ENCODE assay signal across 12 cellular contexts in genomic region chr1:25018878-25019277, GRCh38.
DNase-seq lines count a peak whose midpoint lies in the region; ATAC-seq and TF ChIP-seq lines count a peak whose summit lies in the region.
"Had no signal": no experiment of that assay in that cellular context is flagged by ENCODE, and none has a peak within 500 bp of the region (broad histone marks: within the 10 kb centered on the region; RNA-seq: fewer than 3 reads in every experiment).

No MANE protein-coding gene starts in this region.

- no peak for TF ChIP-seq EP300 in upper lobe of left lung (IDR thresholded peaks at IDR 0.05)

- no peaks in the 10 kb centered on the region for H3K36me3 Mint-ChIP-seq in activated T-cell treated with anti-CD3 and anti-CD28 coated beads, Interleukin-2, amount 50 U/mL, for 24 hours (ENCODE audit: low read depth)
- H3K36me3 Mint-ChIP-seq in IgD-negative memory B cell, result no peaks in the 10 kb centered on the region
- no peaks in the 10 kb centered on the region for H3K36me3 Mint-ChIP-seq in activated T-helper 17 cell treated with anti-CD3 and anti-CD28 coated beads, Interleukin-2, amount 50 U/mL, for 72 hours (ENCODE audit: low read depth)
- H3K36me3 Mint-ChIP-seq in nephron progenitor cell (ENCODE audit: low read depth), result no peaks in the 10 kb centered on the region

- no peak overlapping the region for H3K27ac ChIP-seq in upper lobe of left lung
- H3K27ac ChIP-seq: colonic mucosa had no signal

- no peak overlapping the region for H3K4me3 ChIP-seq in upper lobe of left lung
- H3K4me3 ChIP-seq: colonic mucosa had no signal

- peaks cover 71% of the 10 kb centered on the region for H3K4me1 Mint-ChIP-seq in activated T-cell treated with anti-CD3 and anti-CD28 coated beads, Interleukin-2, amount 50 U/mL, for 24 hours (ENCODE audit: low read depth)
- H3K4me1 Mint-ChIP-seq in IgD-negative memory B cell (peaks cover 31 to 34% (median 33%) of the 10 kb centered on the region in 3 donors), nephron progenitor cell (peaks cover 42% of the 10 kb centered on the region)
- H3K4me1 Mint-ChIP-seq in activated T-helper 17 cell treated with anti-CD3 and anti-CD28 coated beads, Interleukin-2, amount 50 U/mL, for 72 hours, result peaks cover 55% of the 10 kb centered on the region

- H3K27ac Mint-ChIP-seq in activated T-cell treated with anti-CD3 and anti-CD28 coated beads, Interleukin-2, amount 50 U/mL, for 24 hours, result peak overlapping the region; percentile 93
- H3K27ac Mint-ChIP-seq in IgD-negative memory B cell (peak overlapping the region; percentile 60 to 97 (median 60)), nephron progenitor cell (peak overlapping the region; percentile 83)
- peak overlapping the region; percentile 93 for H3K27ac Mint-ChIP-seq in activated T-helper 17 cell treated with anti-CD3 and anti-CD28 coated beads, Interleukin-2, amount 50 U/mL, for 72 hours

- H3K27me3 Mint-ChIP-seq in activated T-cell treated with anti-CD3 and anti-CD28 coated beads, Interleukin-2, amount 50 U/mL, for 24 hours, result no peaks in the 10 kb centered on the region
- no peaks in the 10 kb centered on the region for H3K27me3 Mint-ChIP-seq in IgD-negative memory B cell
- no peaks in the 10 kb centered on the region for H3K27me3 Mint-ChIP-seq in activated T-helper 17 cell treated with anti-CD3 and anti-CD28 coated beads, Interleukin-2, amount 50 U/mL, for 72 hours
- H3K27me3 Mint-ChIP-seq in nephron progenitor cell (ENCODE audit: low read depth, poor library complexity), result peaks cover 5% of the 10 kb centered on the region

- no peak for ATAC-seq in activated T-helper 17 cell treated with anti-CD3 and anti-CD28 coated beads, Interleukin-2, amount 50 U/mL, for 72 hours (replicated peaks)
- no peak for ATAC-seq in upper lobe of left lung (ENCODE audit: low FRiP score in 2 of 2)
- ATAC-seq: activated CD4-positive, CD25-positive, alpha-beta regulatory T cell treated with anti-CD3 and anti-CD28 coated beads, Interleukin-2, amount 50 U/mL, for 24 hours had no signal

- no peak for DNase-seq in activated T-cell treated with anti-CD3 and anti-CD28 coated beads, Interleukin-2, amount 50 U/mL, for 24 hours
- no peak for DNase-seq in activated T-cell treated with anti-CD3 and anti-CD28 coated beads, Interleukin-2, amount 50 U/mL, for 48 hours
- DNase-seq in nephron progenitor cell (no peak), upper lobe of left lung (no peak), SK-N-DZ (ENCODE audit: low spot score) (no peak), retina (no peak)
- DNase-seq: colonic mucosa, NCI-H1048 had no signal

- H3K4me3 Mint-ChIP-seq in activated T-cell treated with anti-CD3 and anti-CD28 coated beads, Interleukin-2, amount 50 U/mL, for 24 hours, result no peak overlapping the region
- peak overlapping the region in 3 of 4 donors; percentile 16 to 81 (median 22) for H3K4me3 Mint-ChIP-seq in IgD-negative memory B cell
- H3K4me3 Mint-ChIP-seq in activated T-helper 17 cell treated with anti-CD3 and anti-CD28 coated beads, Interleukin-2, amount 50 U/mL, for 72 hours, result peak overlapping the region; percentile 74
- no peak overlapping the region for H3K4me3 Mint-ChIP-seq in nephron progenitor cell
- H3K4me3 Mint-ChIP-seq: nephron had no signal

- no peaks in the 10 kb centered on the region for H3K9me3 ChIP-seq in upper lobe of left lung
- H3K9me3 ChIP-seq: colonic mucosa had no signal

- WGBS in upper lobe of left lung, 2 donors, result 92 to 93% methylated on average over 6 of the region's 6 CpGs

- TF ChIP-seq CTCF in nephron progenitor cell (IDR thresholded peaks at IDR 0.05) (no peak), upper lobe of left lung (IDR thresholded peaks at IDR 0.05) (no peak)

- H3K36me3 ChIP-seq in upper lobe of left lung, result no peaks in the 10 kb centered on the region
- H3K36me3 ChIP-seq: colonic mucosa had no signal

- TF ChIP-seq POLR2A in upper lobe of left lung (IDR thresholded peaks at IDR 0.05), result no peak

- H3K27me3 ChIP-seq in upper lobe of left lung, result no peaks in the 10 kb centered on the region
- H3K27me3 ChIP-seq: colonic mucosa had no signal

- H3K9me3 Mint-ChIP-seq in activated T-cell treated with anti-CD3 and anti-CD28 coated beads, Interleukin-2, amount 50 U/mL, for 24 hours, result no peaks in the 10 kb centered on the region
- H3K9me3 Mint-ChIP-seq in IgD-negative memory B cell, result no peaks in the 10 kb centered on the region
- no peaks in the 10 kb centered on the region for H3K9me3 Mint-ChIP-seq in activated T-helper 17 cell treated with anti-CD3 and anti-CD28 coated beads, Interleukin-2, amount 50 U/mL, for 72 hours
- H3K9me3 Mint-ChIP-seq in nephron progenitor cell, result no peaks in the 10 kb centered on the region
- H3K9me3 Mint-ChIP-seq: nephron had no signal

- H3K4me1 ChIP-seq in upper lobe of left lung, result peaks cover 11 to 29% (median 16%) of the 10 kb centered on the region in 4 donors
- H3K4me1 ChIP-seq: colonic mucosa had no signal

Comparison
In these comparisons a context has a peak if more than half of its experiments do, and no peak if none do; other contexts are left out.
1. H3K4me3 Mint-ChIP-seq: peak in IgD-negative memory B cell (3 of 4) and activated T-helper 17 cell treated with anti-CD3 and anti-CD28 coated beads, Interleukin-2, amount 50 U/mL, for 72 hours (single experiment); none in activated T-cell treated with anti-CD3 and anti-CD28 coated beads, Interleukin-2, amount 50 U/mL, for 24 hours (single experiment) and nephron progenitor cell (single experiment).
2. Peak in every context shown above with its lines, with median percentiles within 50 percentile points of each other: H3K27ac Mint-ChIP-seq.